Comparison of ENCODE assay signal across 1 cellular context in the genomic region with DNA sequence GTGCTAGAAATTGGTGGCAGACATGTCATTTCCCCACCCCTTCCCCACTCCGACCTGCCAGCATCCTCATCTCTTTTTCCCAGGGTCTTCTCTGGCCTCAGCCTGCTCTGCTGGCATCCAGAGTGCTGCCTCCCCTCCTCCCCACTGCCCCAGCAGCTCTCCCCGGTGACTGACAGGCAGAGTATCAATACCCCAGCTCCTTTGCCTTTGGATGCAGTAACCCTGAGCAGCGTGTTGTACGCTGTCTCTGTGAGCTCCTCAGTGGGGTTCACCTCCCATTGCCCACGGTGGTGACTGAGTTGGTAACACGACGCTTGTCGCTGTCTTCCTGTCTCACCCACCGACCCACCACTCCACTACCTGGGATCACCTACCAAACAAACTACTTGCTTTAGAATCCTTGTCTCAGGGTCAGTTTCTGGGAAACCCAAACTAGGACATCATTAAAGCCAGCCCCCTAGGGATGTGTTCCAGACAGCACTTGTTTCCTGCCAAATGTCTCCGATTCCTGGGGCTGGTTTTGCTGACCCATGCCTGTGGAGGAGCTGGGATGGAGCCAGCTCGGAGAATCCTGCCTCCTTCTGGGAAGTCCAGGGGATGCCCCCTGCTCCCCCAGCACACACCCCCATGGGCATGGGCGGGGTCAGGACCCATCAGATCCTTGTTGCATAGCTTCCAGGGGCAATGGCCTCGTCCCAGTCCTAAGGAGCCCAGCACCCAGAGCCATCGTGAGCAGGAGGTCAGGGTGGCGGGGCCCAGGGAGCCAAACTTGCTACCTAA.
TF ChIP-seq lines count a peak whose summit lies in the region.

No MANE protein-coding gene starts in this region.

TF ChIP-seq in H1, 55 proteins besides CTCF, POLR2A, EP300 and RAD21:
- TF ChIP-seq POU5F1 (IDR thresholded peaks at IDR 0.05; ENCODE audit: low read depth, low read length): no peak
- no peak for TF ChIP-seq MAX (IDR thresholded peaks at IDR 0.05)
- TF ChIP-seq KDM5A (IDR thresholded peaks at IDR 0.05; ENCODE audit: low read length): no peak
- TF ChIP-seq CREB1 (IDR thresholded peaks at IDR 0.05): no peak
- TF ChIP-seq CEBPB (IDR thresholded peaks at IDR 0.05; ENCODE audit: low read depth, low read length): no peak
- TF ChIP-seq SIN3A (conservative IDR thresholded peaks at IDR 0.05 in 1 of 2, IDR thresholded peaks at IDR 0.05 in 1 of 2; ENCODE audit: low read depth in 1 of 2, low read length in 2 of 2): no peak
- no peak for TF ChIP-seq CHD7 (IDR thresholded peaks at IDR 0.05; ENCODE audit: insufficient replicate concordance, low read length)
- TF ChIP-seq SRF (IDR thresholded peaks at IDR 0.05; ENCODE audit: low read depth, low read length): no peak
- TF ChIP-seq SIX5 (IDR thresholded peaks at IDR 0.05; ENCODE audit: low read depth, low read length): no peak
- no peak for TF ChIP-seq CHD2 (IDR thresholded peaks at IDR 0.05; ENCODE audit: low read length)
